In genomic region chr11:12043959-12044772, GRCh38 we compare ENCODE assay signal across 1 cellular context.
TF ChIP-seq lines count a peak whose summit lies in the region.

No MANE protein-coding gene starts in this region.

TF ChIP-seq in HepG2, 621 proteins besides CTCF, POLR2A, EP300 and RAD21 (continued from another document and continues in another):
- TF ChIP-seq ZNF276 (CRISPR knock-in tag; IDR thresholded peaks at IDR 0.05; ENCODE audit: low read depth): no peak
- TF ChIP-seq ATF4 (CRISPR knock-in tag; IDR thresholded peaks at IDR 0.05): peak in 1 of 2 experiments; percentile 76; a peak in 2 of 4 replicates
- no peak for TF ChIP-seq ZNF446 (CRISPR knock-in tag; IDR thresholded peaks at IDR 0.05)
- no peak for TF ChIP-seq ZNF761 (CRISPR knock-in tag; conservative IDR thresholded peaks at IDR 0.05)
- TF ChIP-seq STAG1 (CRISPR knock-in tag; IDR thresholded peaks at IDR 0.05): peak; percentile 88
- TF ChIP-seq KDM2A (CRISPR knock-in tag; IDR thresholded peaks at IDR 0.05; ENCODE audit: borderline replicate concordance, low read depth): peak; percentile 57
- no peak for TF ChIP-seq ZBTB46 (CRISPR knock-in tag; IDR thresholded peaks at IDR 0.05; ENCODE audit: borderline replicate concordance)
- no peak; the same call in 1 of the 2 replicates for TF ChIP-seq ARID4A (CRISPR knock-in tag; IDR thresholded peaks at IDR 0.05; ENCODE audit: borderline replicate concordance)
- no peak for TF ChIP-seq ZNF274 (CRISPR knock-in tag; IDR thresholded peaks at IDR 0.05)
- TF ChIP-seq U2AF1 (optimal IDR thresholded peaks at IDR 0.05; ENCODE audit: low read depth, low read length): no peak
- peak; percentile 95 for TF ChIP-seq KLF6 (CRISPR knock-in tag; IDR thresholded peaks at IDR 0.05)
- no peak for TF ChIP-seq XBP1 (CRISPR knock-in tag; IDR thresholded peaks at IDR 0.05)
- TF ChIP-seq GZF1 (CRISPR knock-in tag; IDR thresholded peaks at IDR 0.05): no peak
- TF ChIP-seq BCLAF1 (IDR thresholded peaks at IDR 0.05): no peak
- no peak for TF ChIP-seq PCBP2 (optimal IDR thresholded peaks at IDR 0.05; ENCODE audit: low read depth, low read length, poor library complexity, severe bottlenecking)
- no peak for TF ChIP-seq CENPX (CRISPR knock-in tag; IDR thresholded peaks at IDR 0.05)
- no peak for TF ChIP-seq GPN1 (CRISPR knock-in tag; IDR thresholded peaks at IDR 0.05; ENCODE audit: borderline replicate concordance)
- TF ChIP-seq ZBTB20 (CRISPR knock-in tag; IDR thresholded peaks at IDR 0.05; ENCODE audit: borderline replicate concordance, low read depth): peak; percentile 40; the same call in 1 of the 2 replicates
- TF ChIP-seq ZBTB38 (CRISPR knock-in tag; IDR thresholded peaks at IDR 0.05): no peak
- no peak for TF ChIP-seq ZNF766 (CRISPR knock-in tag; IDR thresholded peaks at IDR 0.05; ENCODE audit: borderline replicate concordance)
- TF ChIP-seq FOXO4 (CRISPR knock-in tag; conservative IDR thresholded peaks at IDR 0.05): no peak
- 0 out of 2 replicates have a peak, but pooled peaks have one; percentile 55 for TF ChIP-seq MIER3 (CRISPR knock-in tag; IDR thresholded peaks at IDR 0.05; ENCODE audit: borderline replicate concordance)
- TF ChIP-seq NR1H2 (CRISPR knock-in tag; IDR thresholded peaks at IDR 0.05; ENCODE audit: borderline replicate concordance, low read depth): no peak
- no peak for TF ChIP-seq CEBPG (CRISPR knock-in tag; IDR thresholded peaks at IDR 0.05)
- TF ChIP-seq NFYC (CRISPR knock-in tag; IDR thresholded peaks at IDR 0.05): 0 out of 2 replicates have a peak, but pooled peaks have one; percentile 28
- peak; percentile 57; the same call in 1 of the 2 replicates for TF ChIP-seq ZNF512B (CRISPR knock-in tag; IDR thresholded peaks at IDR 0.05; ENCODE audit: borderline replicate concordance)
- no peak for TF ChIP-seq SYNCRIP (IDR thresholded peaks at IDR 0.05; ENCODE audit: insufficient read depth, low read depth, low read length)
- no peak for TF ChIP-seq ZKSCAN5 (CRISPR knock-in tag; IDR thresholded peaks at IDR 0.05)
- no peak for TF ChIP-seq ZNF569 (CRISPR knock-in tag; IDR thresholded peaks at IDR 0.05; ENCODE audit: borderline replicate concordance)
- TF ChIP-seq PAXIP1 (CRISPR knock-in tag; conservative IDR thresholded peaks at IDR 0.05): peak; percentile 57; the same call in 1 of the 2 replicates
- TF ChIP-seq ARID5B (CRISPR knock-in tag; IDR thresholded peaks at IDR 0.05): peak; percentile 82; the same call in 1 of the 2 replicates
- TF ChIP-seq HNF4A (CRISPR knock-in tag; IDR thresholded peaks at IDR 0.05): no peak
